Comparison of ENCODE assay signal across 8 cellular contexts in genomic region chr10:72243822-72244437, GRCh38. TPM values are rescaled to one million over a fixed set of nuclear protein-coding genes. Genes with fewer than 3 reads are reported as not detected.
A peak's percentile ranks its signal among the peaks of the same experiment; 100 is the strongest.
DNase-seq lines count a peak whose midpoint lies in the region; ATAC-seq, FAIRE-seq and TF ChIP-seq lines count a peak whose summit lies in the region.

No MANE protein-coding gene starts in this region.

- H3K27me3 Mint-ChIP-seq in MCF 10A (ENCODE audit: insufficient read depth, unreplicated experiment), result no peaks in the 10 kb centered on the region

- H3K27me3 ChIP-seq in liver (ENCODE audit: control insufficient read depth in 4 of 4, insufficient read depth in 4 of 4, low read length in 3 of 4) (no peaks in the 10 kb centered on the region), tibial artery (no peaks in the 10 kb centered on the region)

- peaks cover 8% of the 10 kb centered on the region for H3K36me3 Mint-ChIP-seq in MCF 10A (ENCODE audit: insufficient read depth, unreplicated experiment)

- peak overlapping the region in 1 of 2 donors; percentile 48 for H3K27ac ChIP-seq in liver (ENCODE audit: low read depth in 1 of 2, low read length in 2 of 2)
- peak overlapping the region; percentile 85 to 91 for H3K27ac ChIP-seq in tibial artery

- no TSS peak for BruUV-seq in MCF 10A (replicated peaks; lab: Mats Ljungman, UMichigan)

- H3K36me3 ChIP-seq in liver (ENCODE audit: control insufficient read depth in 4 of 4, insufficient read depth in 3 of 4, low read depth in 1 of 4, low read length in 3 of 4) (no peaks in the 10 kb centered on the region), tibial artery (no peaks in the 10 kb centered on the region)

- CTCF ChIA-PET in MCF 10A (lab: Yijun Ruan, JAX), result interaction anchor here (0.9 to 1.5 kb wide), 2 partner anchors 31 to 474 kb away, joined by 3 to 5 read pairs; no protein-coding TSS in a partner anchor

- TF ChIP-seq RAD21 in liver (IDR thresholded peaks at IDR 0.05), result peak; percentile 48 to 65

- intact Hi-C loops in MCF 10A (cut with micrococcal nuclease) (loop anchor here (1.0 to 2.0 kb wide), 3 partner anchors 29 to 84 kb away; partner anchors contain the start of gene DDIT4), tibial artery (cut with DNase I; ENCODE audit: low total_unique reads) (loop anchor here (10.0 kb wide), 1 partner anchor 259 kb away; no protein-coding TSS in a partner anchor)

- H3K4me3 Mint-ChIP-seq in MCF 10A (ENCODE audit: unreplicated experiment), result peak overlapping the region; percentile 40

- no peaks in the 10 kb centered on the region for H3K9me3 Mint-ChIP-seq in MCF 10A (ENCODE audit: unreplicated experiment)

- H3K4me1 Mint-ChIP-seq in MCF 10A (ENCODE audit: insufficient read depth, unreplicated experiment), result peaks cover 70% of the 10 kb centered on the region

- peak overlapping the region; percentile 88 for H3K27ac Mint-ChIP-seq in MCF 10A (ENCODE audit: low read depth, unreplicated experiment)

- no peak overlapping the region for H3K4me3 ChIP-seq in liver (ENCODE audit: low read depth in 1 of 3, low read length in 3 of 3)
- H3K4me3 ChIP-seq in tibial artery, result no peak overlapping the region

- H3K9ac ChIP-seq in liver (ENCODE audit: low read depth in 1 of 2, low read length in 2 of 2), result no peak overlapping the region

- ATAC-seq in GM21360 (IDR thresholded peaks at IDR 0.05; ENCODE audit: unreplicated experiment), result no peak

- WGBS in liver, result 71% methylated on average over 11 of the region's 11 CpGs

- H3K9me3 ChIP-seq in liver (ENCODE audit: control insufficient read depth in 4 of 4, low read length in 3 of 4), result no peaks in the 10 kb centered on the region
- no peaks in the 10 kb centered on the region for H3K9me3 ChIP-seq in tibial artery

- H3K4me1 ChIP-seq in liver (ENCODE audit: control insufficient read depth in 4 of 4, insufficient read depth in 4 of 4, low read length in 3 of 4) (peaks cover 7 to 32% (median 19%) of the 10 kb centered on the region in 4 donors), tibial artery (peaks cover 7 to 77% (median 68%) of the 10 kb centered on the region in 4 donors)

- DNase-seq in D721Med (ENCODE audit: insufficient read length, low spot score) (no peak), NAMALWA (ENCODE audit: low spot score) (peak; percentile 28), MCF 10A (ENCODE audit: unreplicated experiment) (peak; percentile 97), tibial artery (peak; percentile 92 to 95), putamen (ENCODE audit: low spot score) (no peak), NCI-H1694 (lab: John Stamatoyannopoulos, UW) (no peak)

- POLR2A ChIA-PET in MCF 10A (lab: Yijun Ruan, JAX), result interaction anchor here (0.8 to 27.1 kb wide), 21 partner anchors 9 to 351 kb away, joined by 3 to 902 read pairs (median 5); partner anchors contain the start of gene DDIT4

- TF ChIP-seq CTCF in D721Med (IDR thresholded peaks at IDR 0.05; ENCODE audit: insufficient read depth, missing control alignments) (peak; percentile 22), MCF 10A (IDR thresholded peaks at IDR 0.05; ENCODE audit: unreplicated experiment) (peak; percentile 42), liver (IDR thresholded peaks at IDR 0.05; ENCODE audit: low read depth, low read length, missing input control) (no peak), tibial artery (IDR thresholded peaks at IDR 0.05) (peak; percentile 31 to 44)

- no peak for FAIRE-seq in D721Med (lab: Jason Lieb, UNC)

TF ChIP-seq in liver, 16 proteins besides CTCF, POLR2A, EP300 and RAD21:
- TF ChIP-seq SP1 (IDR thresholded peaks at IDR 0.05), result peak; percentile 7
- TF ChIP-seq NR2F2 (IDR thresholded peaks at IDR 0.05), result peak; percentile 47
- TF ChIP-seq TAF1 (conservative IDR thresholded peaks at IDR 0.05), result no peak

RNA-seq across cellular contexts. Expression of gene ASCC1, which starts 27.9 kb away (rescaled TPM):
- total RNA-seq in MCF 10A (2022) (26.3 and 31.6 TPM in 2 replicates), liver (10 to 100 TPM in 1 of 2 donors, 1 to 10 TPM in 1; 6.9 to 11.0 TPM)
- polyA plus RNA-seq in liver, result 10 to 100 TPM in 1 of 2 donors, 1 to 10 TPM in 1; 9.5 to 13.9 TPM

RNA-seq across cellular contexts. Expression of gene ANAPC16, which starts 28.1 kb away (rescaled TPM):
- total RNA-seq in MCF 10A (2022) (97.0 and 110 TPM in 2 replicates), liver (10 to 100 TPM; 36.8 to 49.8 TPM)
- polyA plus RNA-seq in liver, result 10 to 100 TPM; 61.3 to 96.3 TPM

RNA-seq across cellular contexts. Expression of gene DDIT4, which starts 29.8 kb away (rescaled TPM):
- total RNA-seq in MCF 10A (2022) (698 and 872 TPM in 2 replicates), liver (10 to 100 TPM; 18.4 to 39.9 TPM)
- 10 to 100 TPM; 47.4 to 69.0 TPM for polyA plus RNA-seq in liver

Comparison
In these comparisons a context has a peak if more than half of its experiments do, and no peak if none do; other contexts are left out.
1. DNase-seq: peak in NAMALWA (single experiment), MCF 10A (single experiment) and tibial artery (2 of 2); none in D721Med (single experiment), putamen (single experiment) and NCI-H1694 (single experiment).
2. RNA of gene DDIT4, which starts 29.8 kb away (total RNA-seq): 698 to 872 TPM in MCF 10A; 18.4 to 39.9 TPM in liver; every median in the first group is over 10 times any median in the second.